1 cellular context compared by ENCODE assay signal in genomic region chr17:32266389-32267269, GRCh38.
A peak's percentile ranks its signal among the peaks of the same experiment; 100 is the strongest.
TF ChIP-seq lines count a peak whose summit lies in the region.

No MANE protein-coding gene starts in this region.

TF ChIP-seq in HepG2, 621 proteins besides CTCF, POLR2A, EP300 and RAD21 (continued from another document):
- TF ChIP-seq, protein P1, sequence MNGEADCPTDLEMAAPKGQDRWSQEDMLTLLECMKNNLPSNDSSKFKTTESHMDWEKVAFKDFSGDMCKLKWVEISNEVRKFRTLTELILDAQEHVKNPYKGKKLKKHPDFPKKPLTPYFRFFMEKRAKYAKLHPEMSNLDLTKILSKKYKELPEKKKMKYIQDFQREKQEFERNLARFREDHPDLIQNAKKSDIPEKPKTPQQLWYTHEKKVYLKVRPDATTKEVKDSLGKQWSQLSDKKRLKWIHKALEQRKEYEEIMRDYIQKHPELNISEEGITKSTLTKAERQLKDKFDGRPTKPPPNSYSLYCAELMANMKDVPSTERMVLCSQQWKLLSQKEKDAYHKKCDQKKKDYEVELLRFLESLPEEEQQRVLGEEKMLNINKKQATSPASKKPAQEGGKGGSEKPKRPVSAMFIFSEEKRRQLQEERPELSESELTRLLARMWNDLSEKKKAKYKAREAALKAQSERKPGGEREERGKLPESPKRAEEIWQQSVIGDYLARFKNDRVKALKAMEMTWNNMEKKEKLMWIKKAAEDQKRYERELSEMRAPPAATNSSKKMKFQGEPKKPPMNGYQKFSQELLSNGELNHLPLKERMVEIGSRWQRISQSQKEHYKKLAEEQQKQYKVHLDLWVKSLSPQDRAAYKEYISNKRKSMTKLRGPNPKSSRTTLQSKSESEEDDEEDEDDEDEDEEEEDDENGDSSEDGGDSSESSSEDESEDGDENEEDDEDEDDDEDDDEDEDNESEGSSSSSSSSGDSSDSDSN (CRISPR knock-in tag; IDR thresholded peaks at IDR 0.05) = peak; percentile 30
- TF ChIP-seq NAIF1 (CRISPR knock-in tag; IDR thresholded peaks at IDR 0.05; ENCODE audit: borderline replicate concordance) (no peak), EZH2 (conservative IDR thresholded peaks at IDR 0.05; ENCODE audit: low read depth, low read length) (0 out of 2 replicates have a peak, but pooled peaks have one; percentile 67), ZNF883 (CRISPR knock-in tag; IDR thresholded peaks at IDR 0.05; ENCODE audit: not compliant biosample characterization) (peak; percentile 31), FOSL2 (CRISPR knock-in tag; IDR thresholded peaks at IDR 0.05) (peak; percentile 47; the same call in 1 of the 2 replicates)
- TF ChIP-seq, protein P2, sequence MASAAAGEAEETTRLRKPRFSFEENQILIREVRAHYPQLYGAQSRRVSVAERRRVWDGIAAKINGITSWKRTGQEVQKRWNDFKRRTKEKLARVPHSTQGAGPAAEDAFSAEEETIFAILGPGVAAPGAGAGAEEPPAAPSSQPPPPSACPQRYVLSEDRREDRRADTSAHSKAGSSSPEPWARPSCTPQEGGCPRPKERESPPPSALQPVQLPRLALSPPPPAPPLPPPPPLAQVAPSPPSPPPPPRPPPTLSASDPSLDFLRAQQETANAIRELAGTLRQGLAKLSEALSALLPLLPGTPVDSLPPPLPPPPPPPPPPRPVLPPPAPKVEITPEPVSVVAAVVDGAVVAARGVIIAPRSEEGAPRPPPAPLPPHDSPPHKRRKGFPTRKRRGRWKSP (CRISPR knock-in tag; IDR thresholded peaks at IDR 0.05) = peak; percentile 84
- TF ChIP-seq, protein P3, sequence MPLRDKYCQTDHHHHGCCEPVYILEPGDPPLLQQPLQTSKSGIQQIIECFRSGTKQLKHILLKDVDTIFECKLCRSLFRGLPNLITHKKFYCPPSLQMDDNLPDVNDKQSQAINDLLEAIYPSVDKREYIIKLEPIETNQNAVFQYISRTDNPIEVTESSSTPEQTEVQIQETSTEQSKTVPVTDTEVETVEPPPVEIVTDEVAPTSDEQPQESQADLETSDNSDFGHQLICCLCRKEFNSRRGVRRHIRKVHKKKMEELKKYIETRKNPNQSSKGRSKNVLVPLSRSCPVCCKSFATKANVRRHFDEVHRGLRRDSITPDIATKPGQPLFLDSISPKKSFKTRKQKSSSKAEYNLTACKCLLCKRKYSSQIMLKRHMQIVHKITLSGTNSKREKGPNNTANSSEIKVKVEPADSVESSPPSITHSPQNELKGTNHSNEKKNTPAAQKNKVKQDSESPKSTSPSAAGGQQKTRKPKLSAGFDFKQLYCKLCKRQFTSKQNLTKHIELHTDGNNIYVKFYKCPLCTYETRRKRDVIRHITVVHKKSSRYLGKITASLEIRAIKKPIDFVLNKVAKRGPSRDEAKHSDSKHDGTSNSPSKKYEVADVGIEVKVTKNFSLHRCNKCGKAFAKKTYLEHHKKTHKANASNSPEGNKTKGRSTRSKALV (CRISPR knock-in tag; IDR thresholded peaks at IDR 0.05) = peak; percentile 92
- TF ChIP-seq, protein P4, sequence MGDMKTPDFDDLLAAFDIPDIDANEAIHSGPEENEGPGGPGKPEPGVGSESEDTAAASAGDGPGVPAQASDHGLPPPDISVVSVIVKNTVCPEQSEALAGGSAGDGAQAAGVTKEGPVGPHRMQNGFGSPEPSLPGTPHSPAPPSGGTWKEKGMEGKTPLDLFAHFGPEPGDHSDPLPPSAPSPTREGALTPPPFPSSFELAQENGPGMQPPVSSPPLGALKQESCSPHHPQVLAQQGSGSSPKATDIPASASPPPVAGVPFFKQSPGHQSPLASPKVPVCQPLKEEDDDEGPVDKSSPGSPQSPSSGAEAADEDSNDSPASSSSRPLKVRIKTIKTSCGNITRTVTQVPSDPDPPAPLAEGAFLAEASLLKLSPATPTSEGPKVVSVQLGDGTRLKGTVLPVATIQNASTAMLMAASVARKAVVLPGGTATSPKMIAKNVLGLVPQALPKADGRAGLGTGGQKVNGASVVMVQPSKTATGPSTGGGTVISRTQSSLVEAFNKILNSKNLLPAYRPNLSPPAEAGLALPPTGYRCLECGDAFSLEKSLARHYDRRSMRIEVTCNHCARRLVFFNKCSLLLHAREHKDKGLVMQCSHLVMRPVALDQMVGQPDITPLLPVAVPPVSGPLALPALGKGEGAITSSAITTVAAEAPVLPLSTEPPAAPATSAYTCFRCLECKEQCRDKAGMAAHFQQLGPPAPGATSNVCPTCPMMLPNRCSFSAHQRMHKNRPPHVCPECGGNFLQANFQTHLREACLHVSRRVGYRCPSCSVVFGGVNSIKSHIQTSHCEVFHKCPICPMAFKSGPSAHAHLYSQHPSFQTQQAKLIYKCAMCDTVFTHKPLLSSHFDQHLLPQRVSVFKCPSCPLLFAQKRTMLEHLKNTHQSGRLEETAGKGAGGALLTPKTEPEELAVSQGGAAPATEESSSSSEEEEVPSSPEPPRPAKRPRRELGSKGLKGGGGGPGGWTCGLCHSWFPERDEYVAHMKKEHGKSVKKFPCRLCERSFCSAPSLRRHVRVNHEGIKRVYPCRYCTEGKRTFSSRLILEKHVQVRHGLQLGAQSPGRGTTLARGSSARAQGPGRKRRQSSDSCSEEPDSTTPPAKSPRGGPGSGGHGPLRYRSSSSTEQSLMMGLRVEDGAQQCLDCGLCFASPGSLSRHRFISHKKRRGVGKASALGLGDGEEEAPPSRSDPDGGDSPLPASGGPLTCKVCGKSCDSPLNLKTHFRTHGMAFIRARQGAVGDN (CRISPR knock-in tag; IDR thresholded peaks at IDR 0.05) = peak; percentile 45; the same call in 1 of the 2 replicates
